Comparison of ENCODE assay signal across 23 cellular contexts in genomic region chr19:2354670-2355069, GRCh38. TPM values are rescaled to one million over a fixed set of nuclear protein-coding genes. Genes with fewer than 3 reads are reported as not detected.
DNase-seq lines count a peak whose midpoint lies in the region; ATAC-seq, FAIRE-seq and TF ChIP-seq lines count a peak whose summit lies in the region.
"Had no signal": no experiment of that assay in that cellular context is flagged by ENCODE, and none has a peak within 500 bp of the region (broad histone marks: within the 10 kb centered on the region; RNA-seq: fewer than 3 reads in every experiment).

No MANE protein-coding gene starts in this region.

- no peaks in the 10 kb centered on the region for H4K20me1 ChIP-seq in SK-N-SH (ENCODE audit: insufficient read depth)

- no peak overlapping the region; a peak in 1 of 4 replicates for H3K27ac ChIP-seq in SK-N-SH (ENCODE audit: low read depth in 2 of 2, low read length in 1 of 2)
- no peak overlapping the region for H3K27ac ChIP-seq in kidney (ENCODE audit: low read depth in 2 of 2, low read length in 2 of 2)
- H3K27ac ChIP-seq: BLaER1, C4-2B had no signal

- no peak for TF ChIP-seq RAD21 in SK-N-SH (IDR thresholded peaks at IDR 0.05; ENCODE audit: low read length)

- no peak for FAIRE-seq in kidney (lab: Jason Lieb, UNC)
- FAIRE-seq: GM12891, GM18507 had no signal

- H3K36me3 ChIP-seq in H7 (replicated peaks; ENCODE audit: control insufficient read depth, insufficient read depth, low read length), result no peaks in the 10 kb centered on the region; the same call in 1 of the 2 replicates
- peaks cover 0 to 5% of the 10 kb centered on the region in 2 experiments for H3K36me3 ChIP-seq in SK-N-SH (replicated peaks in 1 of 2; ENCODE audit: control insufficient read depth in 1 of 2, insufficient read depth in 2 of 2, low read length in 1 of 2)
- H3K36me3 ChIP-seq in kidney (ENCODE audit: control insufficient read depth in 1 of 2, insufficient read depth in 2 of 2, low read length in 2 of 2), result peaks cover 0 to 7% of the 10 kb centered on the region in 2 donors
- H3K36me3 ChIP-seq: HAP-1 had no signal

- H3K9me2 ChIP-seq in SK-N-SH, result no peaks in the 10 kb centered on the region

- intact Hi-C loops in kidney (cut with DNase I), result no loop called here

- no peaks in the 10 kb centered on the region for H3K79me2 ChIP-seq in SK-N-SH (ENCODE audit: insufficient read depth)

- DNase-seq in H7 (peak; percentile 48), SK-N-SH (peak; percentile 75), kidney (peak; percentile 64), DMS 273 (lab: John Stamatoyannopoulos, UW; ENCODE audit: unreplicated experiment) (no peak), NCI-H345 (lab: John Stamatoyannopoulos, UW) (no peak)
- DNase-seq: Caco-2; CD4-positive, CD25-positive, alpha-beta regulatory T cell; CD8-positive, alpha-beta T cell; DMS 273 treated with DMSO at 0.1 percent for 48 hours; DMS79; EL; GF-D8; HFFc6 had no signal

- POLR2A ChIA-PET in SK-N-SH (lab: Yijun Ruan, JAX), result interaction anchor here (0.7 kb wide), 1 partner anchor 102 kb away, joined by 3 read pairs; the partner anchor contains the start of gene LMNB2

- H3K9me3 ChIP-seq in SK-N-SH (no peaks in the 10 kb centered on the region), kidney (ENCODE audit: control insufficient read depth in 1 of 2, low read length in 2 of 2) (no peaks in the 10 kb centered on the region)
- H3K9me3 ChIP-seq: BLaER1, Caco-2, HAP-1 had no signal

- H3F3A ChIP-seq in SK-N-SH (replicated peaks; ENCODE audit: insufficient read depth), result no peaks in the 10 kb centered on the region

- peaks cover 1% of the 10 kb centered on the region; the same call in 1 of the 2 replicates for H3K27me3 ChIP-seq in H7 (ENCODE audit: control insufficient read depth, insufficient read depth, low read length)
- peaks cover 10% of the 10 kb centered on the region for H3K27me3 ChIP-seq in SK-N-SH (ENCODE audit: insufficient read depth)

- TF ChIP-seq EP300 in SK-N-SH (IDR thresholded peaks at IDR 0.05; ENCODE audit: borderline replicate concordance in 1 of 2, low read depth in 1 of 2, low read length in 1 of 2), result 0 out of 4 replicates have a peak, but pooled peaks of 1 of the 2 experiments have one; percentile 12

- H2AFZ ChIP-seq in SK-N-SH (ENCODE audit: low read depth), result no peak overlapping the region
- H2AFZ ChIP-seq: GM23338 had no signal

- TF ChIP-seq CTCF in SK-N-SH (IDR thresholded peaks at IDR 0.05) (no peak), kidney (IDR thresholded peaks at IDR 0.05; ENCODE audit: borderline replicate concordance, extremely low read depth, insufficient read depth) (no peak)

- H3K9ac ChIP-seq in SK-N-SH (no peak overlapping the region), kidney (ENCODE audit: low read length in 2 of 2) (no peak overlapping the region)
- H3K9ac ChIP-seq: BLaER1 had no signal

- H3K4me1 ChIP-seq in SK-N-SH (ENCODE audit: control insufficient read depth in 1 of 2, insufficient read depth in 2 of 2, low read depth in 1 of 2, low read length in 1 of 2) (peaks cover 0 to 10% of the 10 kb centered on the region in 2 experiments; a peak in 1 of 4 replicates), kidney (ENCODE audit: control insufficient read depth in 1 of 2, insufficient read depth in 1 of 2, low read depth in 1 of 2, low read length in 2 of 2) (no peaks in the 10 kb centered on the region)
- H3K4me1 ChIP-seq: Caco-2, HAP-1 had no signal

- no peak overlapping the region for H3K4me3 ChIP-seq in H7 (ENCODE audit: insufficient read depth, low read depth, low read length)
- H3K4me3 ChIP-seq in SK-N-SH (ENCODE audit: low read depth in 2 of 2, low read length in 1 of 2), result no peak overlapping the region
- no peak overlapping the region for H3K4me3 ChIP-seq in kidney (ENCODE audit: low read length in 2 of 2)
- H3K4me3 ChIP-seq: BLaER1, GM23338, HAP-1 had no signal

- H3K4me2 ChIP-seq in SK-N-SH, result no peak overlapping the region
- H3K4me2 ChIP-seq: GM23338 had no signal

- 82% methylated on average over 13 of the region's 17 CpGs for WGBS in SK-N-SH (ENCODE audit: low lambda C conversion rate)

- no peak for ATAC-seq in GM18517 (IDR thresholded peaks at IDR 0.05; ENCODE audit: unreplicated experiment)
- no peak for ATAC-seq in HG03025 (IDR thresholded peaks at IDR 0.05; ENCODE audit: low FRiP score, unreplicated experiment)
- ATAC-seq: CD8-positive, alpha-beta T cell had no signal

- CTCF ChIA-PET in SK-N-SH (lab: Yijun Ruan, JAX), result interaction anchor here (0.9 to 1.1 kb wide), 2 partner anchors 29 to 44 kb away, joined by 3 read pairs; no protein-coding TSS in a partner anchor

TF ChIP-seq in SK-N-SH, 30 proteins besides CTCF, POLR2A, EP300 and RAD21:
- TF ChIP-seq, protein P1, sequence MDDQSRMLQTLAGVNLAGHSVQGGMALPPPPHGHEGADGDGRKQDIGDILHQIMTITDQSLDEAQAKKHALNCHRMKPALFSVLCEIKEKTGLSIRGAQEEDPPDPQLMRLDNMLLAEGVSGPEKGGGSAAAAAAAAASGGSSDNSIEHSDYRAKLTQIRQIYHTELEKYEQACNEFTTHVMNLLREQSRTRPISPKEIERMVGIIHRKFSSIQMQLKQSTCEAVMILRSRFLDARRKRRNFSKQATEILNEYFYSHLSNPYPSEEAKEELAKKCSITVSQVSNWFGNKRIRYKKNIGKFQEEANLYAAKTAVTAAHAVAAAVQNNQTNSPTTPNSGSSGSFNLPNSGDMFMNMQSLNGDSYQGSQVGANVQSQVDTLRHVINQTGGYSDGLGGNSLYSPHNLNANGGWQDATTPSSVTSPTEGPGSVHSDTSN (IDR thresholded peaks at IDR 0.05), result no peak
- peak; percentile 89 for TF ChIP-seq MXI1 (IDR thresholded peaks at IDR 0.05; ENCODE audit: low read depth, low read length)

RNA-seq across cellular contexts. Expression of gene TMPRSS9, which starts 5.4 kb away (rescaled TPM):
- total RNA-seq in H7 (2014; rRNA removed; shearing (Covaris generic)), result 0.48 TPM in 1 of 2 replicates, not detected in the other
- polyA plus RNA-seq in SK-N-SH (2012; rRNA removed), result not detected in 2 replicates
- polyA plus RNA-seq in SK-N-SH (2012; cell fraction: cytosol; rRNA removed), result not detected in 2 replicates
- 0.06 TPM in 1 of 2 replicates, not detected in the other for polyA plus RNA-seq in SK-N-SH (2012; cell fraction: nucleus; rRNA removed)
- not detected for total RNA-seq in kidney
- polyA plus RNA-seq in kidney (ENCODE audit: insufficient read depth, low read depth, low replicate concordance), result not detected
- total RNA-seq: A172; A673; CD8-positive, alpha-beta T cell; HFFc6 had no signal
- polyA plus RNA-seq: CD4-positive, CD25-positive, alpha-beta regulatory T cell had no signal

RNA-seq across cellular contexts. Expression of gene SPPL2B, which starts 26.2 kb away (rescaled TPM):
- 65.9 and 75.3 TPM in 2 replicates for total RNA-seq in H7 (2014; rRNA removed; shearing (Covaris generic))
- polyA plus RNA-seq in SK-N-SH (2012; rRNA removed) (48.5 and 58.1 TPM in 2 replicates), kidney (ENCODE audit: insufficient read depth, low read depth, low replicate concordance) (25.3 TPM)
- polyA plus RNA-seq in SK-N-SH (2012; cell fraction: cytosol; rRNA removed), result 7.7 and 14.5 TPM in 2 replicates
- polyA plus RNA-seq in SK-N-SH (2012; cell fraction: nucleus; rRNA removed), result 364 and 416 TPM in 2 replicates
- 94.1 TPM for total RNA-seq in kidney

RNA-seq across cellular contexts. Expression of gene LSM7, which starts 26.3 kb away (rescaled TPM):
- 320 and 421 TPM in 2 replicates for total RNA-seq in H7 (2014; rRNA removed; shearing (Covaris generic))
- polyA plus RNA-seq in SK-N-SH (2012; rRNA removed) (1,077 and 1,193 TPM in 2 replicates), kidney (ENCODE audit: insufficient read depth, low read depth, low replicate concordance) (160 TPM)
- 767 and 1,013 TPM in 2 replicates for polyA plus RNA-seq in SK-N-SH (2012; cell fraction: cytosol; rRNA removed)
- polyA plus RNA-seq in SK-N-SH (2012; cell fraction: nucleus; rRNA removed), result 353 and 686 TPM in 2 replicates
- total RNA-seq in kidney, result 54.0 TPM

RNA-seq across cellular contexts. Expression of gene LINGO3, which starts 46.7 kb away (rescaled TPM):
- 1.1 and 2.7 TPM in 2 replicates for total RNA-seq in H7 (2014; rRNA removed; shearing (Covaris generic))
- polyA plus RNA-seq in SK-N-SH (2012; rRNA removed) (not detected in 2 replicates), kidney (ENCODE audit: insufficient read depth, low read depth, low replicate concordance) (not detected)
- polyA plus RNA-seq in SK-N-SH (2012; cell fraction: cytosol; rRNA removed), result not detected in 2 replicates
- polyA plus RNA-seq in SK-N-SH (2012; cell fraction: nucleus; rRNA removed), result 0.04 TPM in 1 of 2 replicates, not detected in the other
- total RNA-seq in kidney, result 0.09 TPM
- total RNA-seq: A172, A673, HFFc6 had no signal

Comparison
In these comparisons a context has a peak if more than half of its experiments do, and no peak if none do; other contexts are left out.
1. DNase-seq: peak in H7 (single experiment), SK-N-SH (single experiment) and kidney (single experiment); none in DMS 273 (single experiment) and NCI-H345 (single experiment).